31 cellular contexts compared by ENCODE assay signal in genomic region chr3:156831006-156831405, GRCh38. TPM values are rescaled to one million over a fixed set of nuclear protein-coding genes. Genes with fewer than 3 reads are reported as not detected.
"Had no signal": no experiment of that assay in that cellular context is flagged by ENCODE, and none has a peak within 500 bp of the region (broad histone marks: within the 10 kb centered on the region; RNA-seq: fewer than 3 reads in every experiment).

No MANE protein-coding gene starts in this region.

- H3K27me3 Mint-ChIP-seq: activated CD4-positive, alpha-beta memory T cell treated with anti-CD3 and anti-CD28 coated beads, Interleukin-2, amount 10 ng/mL, durations not matched to agents 7 days and 5 days; activated naive CD8-positive, alpha-beta T cell; activated T-cell treated with anti-CD3 and anti-CD28 coated beads, Interleukin-2, amount 50 U/mL, for 24 hours; T-helper 17 cell had no signal

- H3K4me3 ChIP-seq: colonic mucosa, esophagus squamous epithelium, gastroesophageal sphincter, heart right ventricle had no signal

- H3K9me3 ChIP-seq: colonic mucosa, esophagus squamous epithelium, gastroesophageal sphincter, heart right ventricle had no signal

- H3K4me3 Mint-ChIP-seq: activated CD4-positive, alpha-beta memory T cell treated with anti-CD3 and anti-CD28 coated beads, Interleukin-2, amount 10 ng/mL, durations not matched to agents 7 days and 5 days; activated CD4-positive, alpha-beta T cell treated with anti-CD3 and anti-CD28 coated beads, Interleukin-2, amount 10 ng/mL, durations not matched to agents 7 days and 5 days; activated naive CD8-positive, alpha-beta T cell; activated T-cell treated with anti-CD3 and anti-CD28 coated beads, Interleukin-2, amount 50 U/mL, for 24 hours; activated T-cell treated with anti-CD3 and anti-CD28 coated beads, Interleukin-2, amount 50 U/mL, for 72 hours; T-helper 17 cell; T-helper 2 cell treated with Interferon-gamma antibody and Interleukin-4, amounts not matched to agents 5 μg/mL and 100 μg/mL, for 36 hours had no signal

- H3K4me1 ChIP-seq: colonic mucosa had no signal

- H3K36me3 ChIP-seq: brain microvascular endothelial cell, colonic mucosa, esophagus squamous epithelium, gastroesophageal sphincter, heart right ventricle had no signal

- ATAC-seq: activated T-cell treated with anti-CD3 and anti-CD28 coated beads, Interleukin-2, amount 50 U/mL, for 72 hours; gastroesophageal sphincter; heart right ventricle; T-helper 17 cell had no signal

- H3K27ac Mint-ChIP-seq: activated CD4-positive, alpha-beta memory T cell treated with anti-CD3 and anti-CD28 coated beads, Interleukin-2, amount 10 ng/mL, durations not matched to agents 7 days and 5 days; activated CD4-positive, alpha-beta T cell treated with anti-CD3 and anti-CD28 coated beads, Interleukin-2, amount 10 ng/mL, durations not matched to agents 7 days and 5 days; activated naive CD8-positive, alpha-beta T cell; activated T-cell treated with anti-CD3 and anti-CD28 coated beads, Interleukin-2, amount 50 U/mL, for 24 hours; activated T-cell treated with anti-CD3 and anti-CD28 coated beads, Interleukin-2, amount 50 U/mL, for 72 hours; T-helper 17 cell; T-helper 2 cell treated with Interferon-gamma antibody and Interleukin-4, amounts not matched to agents 5 μg/mL and 100 μg/mL, for 36 hours had no signal

- H3K9me3 Mint-ChIP-seq: activated CD4-positive, alpha-beta memory T cell treated with anti-CD3 and anti-CD28 coated beads, Interleukin-2, amount 10 ng/mL, durations not matched to agents 7 days and 5 days; activated T-cell treated with anti-CD3 and anti-CD28 coated beads, Interleukin-2, amount 50 U/mL, for 24 hours; activated T-cell treated with anti-CD3 and anti-CD28 coated beads, Interleukin-2, amount 50 U/mL, for 72 hours; T-helper 2 cell treated with Interferon-gamma antibody and Interleukin-4, amounts not matched to agents 5 μg/mL and 100 μg/mL, for 36 hours had no signal

- DNase-seq: activated CD4-positive, alpha-beta memory T cell treated with anti-CD3 and anti-CD28 coated beads, Interleukin-2, amount 10 ng/mL, durations not matched to agents 7 days and 5 days; activated CD4-positive, alpha-beta T cell treated with anti-CD3 and anti-CD28 coated beads for 1 hour; activated CD4-positive, alpha-beta T cell treated with anti-CD3 and anti-CD28 coated beads for 4 hours; activated CD4-positive, alpha-beta T cell treated with anti-CD3 and anti-CD28 coated beads, Interleukin-2, amount 10 ng/mL, durations not matched to agents 7 days and 5 days; activated CD4-positive, alpha-beta T cell treated with anti-CD3 and anti-CD28 coated beads, Interleukin-2, amount 50 U/mL, for 4 hours; activated CD8-positive, alpha-beta memory T cell treated with anti-CD3 and anti-CD28 coated beads, Interleukin-2, amount 50 U/mL, for 48 hours; activated effector memory CD4-positive, alpha-beta T cell treated with Interleukin-2 at 50 U/mL for 16 hours; activated gamma-delta T cell treated with Interleukin-2 at 50 U/mL for 16 hours; activated naive CD4-positive, alpha-beta T cell treated with anti-CD3 and anti-CD28 coated beads, Interleukin-2, amount 50 U/mL, for 16 hours; activated naive CD4-positive, alpha-beta T cell treated with Interleukin-2 at 50 U/mL for 16 hours; activated T-cell treated with anti-CD3 and anti-CD28 coated beads for 4 hours; activated T-cell treated with anti-CD3 and anti-CD28 coated beads, Interleukin-2, amount 50 U/mL, for 24 hours; activated T-cell treated with anti-CD3 and anti-CD28 coated beads, Interleukin-2, amount 50 U/mL, for 72 hours; amniotic stem cell; anterior cingulate cortex; brain microvascular endothelial cell; caudate nucleus; cerebellar nuclear complex; colonic mucosa; effector CD8-positive, alpha-beta T cell; esophagus squamous epithelium; foreskin melanocyte; heart right ventricle; T-helper 1 cell; T-helper 17 cell; T1000 had no signal

- H3K27ac ChIP-seq: brain microvascular endothelial cell, colonic mucosa, epithelial cell of prostate, esophagus squamous epithelium, gastroesophageal sphincter, heart right ventricle had no signal

- H3K27me3 ChIP-seq: brain microvascular endothelial cell, colonic mucosa, esophagus squamous epithelium, gastroesophageal sphincter, heart right ventricle had no signal

RNA-seq across cellular contexts. Expression of gene LEKR1, which starts 4.9 kb away (rescaled TPM):
- total RNA-seq: glomerular endothelial cell had no signal
